Comparison of ENCODE assay signal across 8 cellular contexts in genomic region chr4:5142726-5143125, GRCh38.
DNase-seq lines count a peak whose midpoint lies in the region; ATAC-seq and TF ChIP-seq lines count a peak whose summit lies in the region.

No MANE protein-coding gene starts in this region.

- no peaks in the 10 kb centered on the region for H3K36me3 Mint-ChIP-seq in nephron (ENCODE audit: low read depth)

- peaks cover 11% of the 10 kb centered on the region for H3K4me1 Mint-ChIP-seq in nephron

- H3K36me3 ChIP-seq in MG63: no peaks in the 10 kb centered on the region

- H3K27me3 Mint-ChIP-seq in nephron (ENCODE audit: low read depth): peaks cover 37% of the 10 kb centered on the region

- no peaks in the 10 kb centered on the region for H3K27me3 ChIP-seq in MG63

- no peak for ATAC-seq in GM21717 (IDR thresholded peaks at IDR 0.05; ENCODE audit: unreplicated experiment)
- no peak for ATAC-seq in HG02870 (IDR thresholded peaks at IDR 0.05; ENCODE audit: unreplicated experiment)

- H3K9me3 ChIP-seq in MG63: no peaks in the 10 kb centered on the region

- no peak overlapping the region for H3K4me3 Mint-ChIP-seq in nephron

- H3K4me3 ChIP-seq in MG63: no peak overlapping the region

- peak in 2 of 3 experiments; percentile 31 to 57 for TF ChIP-seq CTCF in nephron (IDR thresholded peaks at IDR 0.05; ENCODE audit: unreplicated experiment in 3 of 3)

- H3K27ac Mint-ChIP-seq in nephron: no peak overlapping the region

- DNase-seq in DMS53 treated with DMSO at 0.1 percent for 48 hours (lab: John Stamatoyannopoulos, UW; ENCODE audit: unreplicated experiment) (peak; percentile 65), MG63 (peak; percentile 3), dermis blood vessel endothelial cell (peak; percentile 83), NCI-H226 (no peak), NCI-H2171 treated with DMSO at 0.1 percent for 48 hours (lab: John Stamatoyannopoulos, UW) (no peak)

- peaks cover 3% of the 10 kb centered on the region for H3K9me3 Mint-ChIP-seq in nephron

Comparison
In these comparisons a context has a peak if more than half of its experiments do, and no peak if none do; other contexts are left out.
1. DNase-seq: peak in DMS53 treated with DMSO at 0.1 percent for 48 hours (single experiment), MG63 (single experiment) and dermis blood vessel endothelial cell (single experiment); none in NCI-H226 (single experiment) and NCI-H2171 treated with DMSO at 0.1 percent for 48 hours (single experiment).